In the genomic region with DNA sequence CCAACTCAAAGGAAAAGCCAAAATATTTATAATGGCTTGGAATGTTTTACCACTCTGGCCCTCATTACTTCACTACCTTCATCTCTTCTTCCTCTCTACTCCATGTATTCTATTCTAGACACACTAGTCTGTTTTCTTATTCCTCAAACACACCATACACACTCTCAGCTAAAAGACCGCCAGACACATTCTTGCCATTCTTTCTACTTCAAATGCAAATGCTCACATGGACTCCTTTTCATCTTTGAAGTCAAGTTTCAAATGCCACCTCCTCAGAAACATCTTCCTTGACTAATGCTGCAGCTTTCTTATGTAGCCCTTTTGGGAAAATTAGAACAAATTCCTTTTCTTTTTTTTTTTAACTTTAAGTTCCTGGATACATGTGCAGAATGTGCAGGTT, we compare ENCODE assay signal across 20 cellular contexts.
A peak's percentile ranks its signal among the peaks of the same experiment; 100 is the strongest.
DNase-seq lines count a peak whose midpoint lies in the region; ATAC-seq and TF ChIP-seq lines count a peak whose summit lies in the region.
"Had no signal": no experiment of that assay in that cellular context is flagged by ENCODE, and none has a peak within 500 bp of the region (broad histone marks: within the 10 kb centered on the region; RNA-seq: fewer than 3 reads in every experiment).

No MANE protein-coding gene starts in this region.

- H3K4me1 Mint-ChIP-seq in GM23338 = peaks cover 15% of the 10 kb centered on the region
- no peaks in the 10 kb centered on the region for H3K4me1 Mint-ChIP-seq in activated naive CD4-positive, alpha-beta T cell treated with anti-CD3 and anti-CD28 coated beads, Interleukin-2, amount 10 ng/mL, durations not matched to agents 7 days and 5 days
- H3K4me1 Mint-ChIP-seq in CD8-positive, alpha-beta T cell (ENCODE audit: low read depth) = no peaks in the 10 kb centered on the region
- H3K4me1 Mint-ChIP-seq: CD14-positive monocyte had no signal

- H3F3A ChIP-seq in GM23338 (replicated peaks; ENCODE audit: low read depth) = no peaks in the 10 kb centered on the region

- H3K9me3 ChIP-seq in CD8-positive, alpha-beta T cell (ENCODE audit: low read length) = no peaks in the 10 kb centered on the region
- H3K9me3 ChIP-seq: A549, BE2C had no signal

- peaks cover 4% of the 10 kb centered on the region; the same call in 1 of the 2 replicates for H3K4me1 ChIP-seq in GM23338 (ENCODE audit: insufficient read depth)
- H3K4me1 ChIP-seq in CD8-positive, alpha-beta T cell (ENCODE audit: insufficient read depth, low read length) = no peaks in the 10 kb centered on the region
- H3K4me1 ChIP-seq: A549; BE2C; BLaER1 treated with 17β-estradiol and CSF1 and Interleukin-3, amounts not matched to agents 10 nM and 100 nM had no signal

- no peaks in the 10 kb centered on the region for H3K79me2 ChIP-seq in GM23338 (replicated peaks; ENCODE audit: insufficient read depth)

- no peaks in the 10 kb centered on the region for H3K9me2 ChIP-seq in GM23338 (ENCODE audit: insufficient read depth)

- H3K27me3 Mint-ChIP-seq in GM23338 (ENCODE audit: insufficient read depth, low read depth, poor library complexity) = peaks cover 1% of the 10 kb centered on the region
- H3K27me3 Mint-ChIP-seq in activated naive CD4-positive, alpha-beta T cell treated with anti-CD3 and anti-CD28 coated beads, Interleukin-2, amount 10 ng/mL, durations not matched to agents 7 days and 5 days = no peaks in the 10 kb centered on the region
- H3K27me3 Mint-ChIP-seq in CD8-positive, alpha-beta T cell (ENCODE audit: low read depth) = no peaks in the 10 kb centered on the region
- H3K27me3 Mint-ChIP-seq: CD4-positive, alpha-beta T cell had no signal

- H3K36me3 Mint-ChIP-seq in GM23338 (ENCODE audit: low read depth) = no peaks in the 10 kb centered on the region
- no peaks in the 10 kb centered on the region for H3K36me3 Mint-ChIP-seq in activated naive CD4-positive, alpha-beta T cell treated with anti-CD3 and anti-CD28 coated beads, Interleukin-2, amount 10 ng/mL, durations not matched to agents 7 days and 5 days
- H3K36me3 Mint-ChIP-seq in CD8-positive, alpha-beta T cell = no peaks in the 10 kb centered on the region
- H3K36me3 Mint-ChIP-seq: CD14-positive monocyte had no signal

- intact Hi-C loops in CD8-positive, alpha-beta T cell (cut with DNase I, micrococcal nuclease) = no loop called here

- 0 out of 2 replicates have a peak overlapping the region, but pooled peaks have one; percentile 15 for H3K4me2 ChIP-seq in GM23338
- H3K4me2 ChIP-seq: A549; BLaER1 treated with 17β-estradiol and CSF1 and Interleukin-3, amounts not matched to agents 10 nM and 100 nM had no signal

- H2AFZ ChIP-seq in GM23338 = no peak overlapping the region

- H3K27ac Mint-ChIP-seq in GM23338 = no peak overlapping the region
- H3K27ac Mint-ChIP-seq in activated naive CD4-positive, alpha-beta T cell treated with anti-CD3 and anti-CD28 coated beads, Interleukin-2, amount 10 ng/mL, durations not matched to agents 7 days and 5 days = no peak overlapping the region
- no peak overlapping the region for H3K27ac Mint-ChIP-seq in CD8-positive, alpha-beta T cell
- H3K27ac Mint-ChIP-seq: CD14-positive monocyte; CD4-positive, alpha-beta T cell; H9 had no signal

- no peak for TF ChIP-seq CTCF in GM23338 (conservative IDR thresholded peaks at IDR 0.05; ENCODE audit: low read depth in 2 of 2)
- no peak for TF ChIP-seq CTCF in CD8-positive, alpha-beta T cell (IDR thresholded peaks at IDR 0.05)

- H3K27me3 ChIP-seq in GM23338 (ENCODE audit: insufficient read depth) = no peaks in the 10 kb centered on the region
- H3K27me3 ChIP-seq in CD8-positive, alpha-beta T cell (ENCODE audit: insufficient read depth, low read length) = no peaks in the 10 kb centered on the region
- H3K27me3 ChIP-seq: BE2C had no signal

- ATAC-seq in GM23338 = peak; percentile 50; the same call in 2 of the 3 replicates
- no peak for ATAC-seq in HG03342 (IDR thresholded peaks at IDR 0.05; ENCODE audit: unreplicated experiment)
- no peak for ATAC-seq in CD8-positive, alpha-beta T cell
- ATAC-seq: A549, HCT116 had no signal

- H4K20me1 ChIP-seq in GM23338 (replicated peaks; ENCODE audit: insufficient read depth) = no peaks in the 10 kb centered on the region
- H4K20me1 ChIP-seq: BLaER1 treated with 17β-estradiol and CSF1 and Interleukin-3, amounts not matched to agents 10 nM and 100 nM had no signal

- DNase-seq in GM23338 (ENCODE audit: low spot score) = peak; percentile 56
- DNase-seq in astrocyte of the hippocampus (ENCODE audit: low read depth, low spot score) = peak; percentile 0
- DNase-seq in iPS DF 4.7 (ENCODE audit: extremely low read depth, low spot score) = peak; percentile 3
- DNase-seq in activated naive CD4-positive, alpha-beta T cell treated with anti-CD3 and anti-CD28 coated beads, Interleukin-2, amount 10 ng/mL, durations not matched to agents 7 days and 5 days = no peak
- no peak for DNase-seq in CD8-positive, alpha-beta T cell
- DNase-seq: 8988T; ACHN; AML-193; BE2C; Calu3; CD4-positive, alpha-beta T cell; COR-L47; DMS53; DMS79 treated with DMSO at 0.1 percent for 48 hours; H9 had no signal

- no peak overlapping the region for H3K4me3 Mint-ChIP-seq in GM23338
- no peak overlapping the region for H3K4me3 Mint-ChIP-seq in activated naive CD4-positive, alpha-beta T cell treated with anti-CD3 and anti-CD28 coated beads, Interleukin-2, amount 10 ng/mL, durations not matched to agents 7 days and 5 days
- no peak overlapping the region for H3K4me3 Mint-ChIP-seq in CD8-positive, alpha-beta T cell
- H3K4me3 Mint-ChIP-seq: CD14-positive monocyte; CD4-positive, alpha-beta T cell; H9 had no signal

- no peaks in the 10 kb centered on the region for H3K9me3 Mint-ChIP-seq in GM23338
- H3K9me3 Mint-ChIP-seq in activated naive CD4-positive, alpha-beta T cell treated with anti-CD3 and anti-CD28 coated beads, Interleukin-2, amount 10 ng/mL, durations not matched to agents 7 days and 5 days = no peaks in the 10 kb centered on the region
- no peaks in the 10 kb centered on the region for H3K9me3 Mint-ChIP-seq in CD8-positive, alpha-beta T cell
- H3K9me3 Mint-ChIP-seq: CD4-positive, alpha-beta T cell had no signal

- CTCF ChIA-PET in activated naive CD4-positive, alpha-beta T cell treated with anti-CD3 and anti-CD28 coated beads, Interleukin-2, amount 10 ng/mL, durations not matched to agents 7 days and 5 days (lab: Charles Lee) = no interaction called here
- CTCF ChIA-PET in CD8-positive, alpha-beta T cell (lab: Charles Lee) = no interaction called here

- H3K27ac ChIP-seq in GM23338 (ENCODE audit: low read depth) = no peak overlapping the region
- no peak overlapping the region for H3K27ac ChIP-seq in CD8-positive, alpha-beta T cell (ENCODE audit: low read depth, low read length)
- H3K27ac ChIP-seq: A549; BLaER1 treated with 17β-estradiol and CSF1 and Interleukin-3, amounts not matched to agents 10 nM and 100 nM had no signal

- no peaks in the 10 kb centered on the region for H3K36me3 ChIP-seq in GM23338 (ENCODE audit: insufficient read depth)
- no peaks in the 10 kb centered on the region for H3K36me3 ChIP-seq in CD8-positive, alpha-beta T cell (ENCODE audit: insufficient read depth, low read length)
- H3K36me3 ChIP-seq: BE2C; BLaER1 treated with 17β-estradiol and CSF1 and Interleukin-3, amounts not matched to agents 10 nM and 100 nM had no signal

- POLR2A ChIA-PET in CD8-positive, alpha-beta T cell (lab: Charles Lee) = no interaction called here

- no peak overlapping the region for H3K4me3 ChIP-seq in GM23338
- H3K4me3 ChIP-seq in CD8-positive, alpha-beta T cell (ENCODE audit: low read depth, low read length) = no peak overlapping the region
- H3K4me3 ChIP-seq: A549; BLaER1 treated with 17β-estradiol and CSF1 and Interleukin-3, amounts not matched to agents 10 nM and 100 nM had no signal

TF ChIP-seq in GM23338, 12 proteins besides CTCF, POLR2A, EP300 and RAD21 (continues in another document):
- TF ChIP-seq NANOG (IDR thresholded peaks at IDR 0.05; ENCODE audit: borderline replicate concordance) = no peak
- TF ChIP-seq, protein P1, sequence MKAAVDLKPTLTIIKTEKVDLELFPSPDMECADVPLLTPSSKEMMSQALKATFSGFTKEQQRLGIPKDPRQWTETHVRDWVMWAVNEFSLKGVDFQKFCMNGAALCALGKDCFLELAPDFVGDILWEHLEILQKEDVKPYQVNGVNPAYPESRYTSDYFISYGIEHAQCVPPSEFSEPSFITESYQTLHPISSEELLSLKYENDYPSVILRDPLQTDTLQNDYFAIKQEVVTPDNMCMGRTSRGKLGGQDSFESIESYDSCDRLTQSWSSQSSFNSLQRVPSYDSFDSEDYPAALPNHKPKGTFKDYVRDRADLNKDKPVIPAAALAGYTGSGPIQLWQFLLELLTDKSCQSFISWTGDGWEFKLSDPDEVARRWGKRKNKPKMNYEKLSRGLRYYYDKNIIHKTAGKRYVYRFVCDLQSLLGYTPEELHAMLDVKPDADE (IDR thresholded peaks at IDR 0.05) = no peak
- TF ChIP-seq, protein P2, sequence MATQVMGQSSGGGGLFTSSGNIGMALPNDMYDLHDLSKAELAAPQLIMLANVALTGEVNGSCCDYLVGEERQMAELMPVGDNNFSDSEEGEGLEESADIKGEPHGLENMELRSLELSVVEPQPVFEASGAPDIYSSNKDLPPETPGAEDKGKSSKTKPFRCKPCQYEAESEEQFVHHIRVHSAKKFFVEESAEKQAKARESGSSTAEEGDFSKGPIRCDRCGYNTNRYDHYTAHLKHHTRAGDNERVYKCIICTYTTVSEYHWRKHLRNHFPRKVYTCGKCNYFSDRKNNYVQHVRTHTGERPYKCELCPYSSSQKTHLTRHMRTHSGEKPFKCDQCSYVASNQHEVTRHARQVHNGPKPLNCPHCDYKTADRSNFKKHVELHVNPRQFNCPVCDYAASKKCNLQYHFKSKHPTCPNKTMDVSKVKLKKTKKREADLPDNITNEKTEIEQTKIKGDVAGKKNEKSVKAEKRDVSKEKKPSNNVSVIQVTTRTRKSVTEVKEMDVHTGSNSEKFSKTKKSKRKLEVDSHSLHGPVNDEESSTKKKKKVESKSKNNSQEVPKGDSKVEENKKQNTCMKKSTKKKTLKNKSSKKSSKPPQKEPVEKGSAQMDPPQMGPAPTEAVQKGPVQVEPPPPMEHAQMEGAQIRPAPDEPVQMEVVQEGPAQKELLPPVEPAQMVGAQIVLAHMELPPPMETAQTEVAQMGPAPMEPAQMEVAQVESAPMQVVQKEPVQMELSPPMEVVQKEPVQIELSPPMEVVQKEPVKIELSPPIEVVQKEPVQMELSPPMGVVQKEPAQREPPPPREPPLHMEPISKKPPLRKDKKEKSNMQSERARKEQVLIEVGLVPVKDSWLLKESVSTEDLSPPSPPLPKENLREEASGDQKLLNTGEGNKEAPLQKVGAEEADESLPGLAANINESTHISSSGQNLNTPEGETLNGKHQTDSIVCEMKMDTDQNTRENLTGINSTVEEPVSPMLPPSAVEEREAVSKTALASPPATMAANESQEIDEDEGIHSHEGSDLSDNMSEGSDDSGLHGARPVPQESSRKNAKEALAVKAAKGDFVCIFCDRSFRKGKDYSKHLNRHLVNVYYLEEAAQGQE (IDR thresholded peaks at IDR 0.05; ENCODE audit: unreplicated experiment) = no peak

Comparison
In these comparisons a context has a peak if more than half of its experiments do, and no peak if none do; other contexts are left out.
1. DNase-seq: peak in GM23338 (single experiment), astrocyte of the hippocampus (single experiment) and iPS DF 4.7 (single experiment); none in activated naive CD4-positive, alpha-beta T cell treated with anti-CD3 and anti-CD28 coated beads, Interleukin-2, amount 10 ng/mL, durations not matched to agents 7 days and 5 days (single experiment) and CD8-positive, alpha-beta T cell (0 of 7).